Comparison of ENCODE assay signal across 29 cellular contexts in genomic region chr18:65326831-65327230, GRCh38.
"Had no signal": no experiment of that assay in that cellular context is flagged by ENCODE, and none has a peak within 500 bp of the region (broad histone marks: within the 10 kb centered on the region; RNA-seq: fewer than 3 reads in every experiment).

No MANE protein-coding gene starts in this region.

- H3K27me3 ChIP-seq: left lung, neural progenitor cell, ovary, sigmoid colon, spleen, suprapubic skin, tibial artery, upper lobe of right lung had no signal

- DNase-seq: hippocampal formation; kidney glomerular epithelial cell; left cardiac atrium; left lung; lower lobe of right lung; mammary epithelial cell; mesenchymal stem cell; naive thymus-derived CD8-positive, alpha-beta T cell; ovary; posterior cingulate gyrus; retina; right cardiac atrium; sigmoid colon; small intestine; spleen; stimulated activated CD4-positive, alpha-beta T cell treated with anti-CD3 and anti-CD28 coated beads, Interleukin-4, amount 100 ng/mL, for 24 hours; stimulated activated naive CD4-positive, alpha-beta T cell; tibial artery; trophoblast cell; upper lobe of right lung had no signal

- H3K27ac Mint-ChIP-seq: naive thymus-derived CD8-positive, alpha-beta T cell; nephron; neural progenitor cell; stimulated activated effector memory CD8-positive, alpha-beta T cell treated with anti-CD3 and anti-CD28 coated beads, Interleukin-12 subunit alpha, Interleukin-12 subunit beta, amount 100 ng/mL, for 72 hours; stimulated activated naive CD8-positive, alpha-beta T cell treated with anti-CD3 and anti-CD28 coated beads, Interleukin-15, Interleukin-2, amounts not matched to agents 100 ng/mL and 50 ng/mL, for 24 hours had no signal

- ATAC-seq: left cardiac atrium; left lung; lower lobe of right lung; naive thymus-derived CD8-positive, alpha-beta T cell; right cardiac atrium; stimulated activated effector memory CD8-positive, alpha-beta T cell treated with anti-CD3 and anti-CD28 coated beads, Interleukin-12 subunit alpha, Interleukin-12 subunit beta, amount 100 ng/mL, for 72 hours; upper lobe of right lung had no signal

- H3K9me3 ChIP-seq: left lung, lower lobe of right lung, ovary, prostate gland, sigmoid colon, suprapubic skin, thoracic aorta, tibial artery, upper lobe of right lung had no signal

- H3K27me3 Mint-ChIP-seq: naive thymus-derived CD8-positive, alpha-beta T cell; stimulated activated naive CD8-positive, alpha-beta T cell treated with anti-CD3 and anti-CD28 coated beads, Interleukin-15, Interleukin-2, amounts not matched to agents 100 ng/mL and 50 ng/mL, for 24 hours had no signal

- H3K36me3 ChIP-seq: left lung, lower lobe of right lung, neural progenitor cell, ovary, prostate gland, sigmoid colon, spleen, suprapubic skin, thoracic aorta, tibial artery, upper lobe of right lung had no signal

- H3K4me3 Mint-ChIP-seq: naive thymus-derived CD8-positive, alpha-beta T cell; nephron; neural progenitor cell; stimulated activated effector memory CD8-positive, alpha-beta T cell treated with anti-CD3 and anti-CD28 coated beads, Interleukin-12 subunit alpha, Interleukin-12 subunit beta, amount 100 ng/mL, for 72 hours; stimulated activated naive CD8-positive, alpha-beta T cell treated with anti-CD3 and anti-CD28 coated beads, Interleukin-15, Interleukin-2, amounts not matched to agents 100 ng/mL and 50 ng/mL, for 24 hours had no signal

- FAIRE-seq: keratinocyte, small intestine, urothelium cell line had no signal

- H3K27ac ChIP-seq: left lung, lower lobe of right lung, neural progenitor cell, ovary, prostate gland, sigmoid colon, spleen, suprapubic skin, thoracic aorta, tibial artery, upper lobe of right lung had no signal

- H3K4me1 ChIP-seq: left lung, lower lobe of right lung, neural progenitor cell, prostate gland, sigmoid colon, spleen, suprapubic skin, tibial artery, upper lobe of right lung had no signal

- H3K9me3 Mint-ChIP-seq: nephron, neural progenitor cell had no signal

- H3K4me3 ChIP-seq: left lung, lower lobe of right lung, neural progenitor cell, ovary, prostate gland, sigmoid colon, spleen, suprapubic skin, thoracic aorta, tibial artery, upper lobe of right lung had no signal

- H3K36me3 Mint-ChIP-seq: naive thymus-derived CD8-positive, alpha-beta T cell; neural progenitor cell; stimulated activated effector memory CD8-positive, alpha-beta T cell treated with anti-CD3 and anti-CD28 coated beads, Interleukin-12 subunit alpha, Interleukin-12 subunit beta, amount 100 ng/mL, for 72 hours had no signal

- H3K9ac ChIP-seq: neural progenitor cell had no signal

- H3K4me1 Mint-ChIP-seq: naive thymus-derived CD8-positive, alpha-beta T cell; neural progenitor cell; stimulated activated effector memory CD8-positive, alpha-beta T cell treated with anti-CD3 and anti-CD28 coated beads, Interleukin-12 subunit alpha, Interleukin-12 subunit beta, amount 100 ng/mL, for 72 hours had no signal

- H2AFZ ChIP-seq: neural progenitor cell had no signal

- H3K4me2 ChIP-seq: neural progenitor cell had no signal
